In genomic region chr1:41239988-41240610, GRCh38 we compare ENCODE assay signal across 1 cellular context.
TF ChIP-seq lines count a peak whose summit lies in the region.

No MANE protein-coding gene starts in this region.

TF ChIP-seq in HepG2, 621 proteins besides CTCF, POLR2A, EP300 and RAD21 (continued from another document and continues in another):
- TF ChIP-seq ZSCAN5A (CRISPR knock-in tag; IDR thresholded peaks at IDR 0.05; ENCODE audit: borderline replicate concordance) (peak; percentile 45; the same call in 1 of the 2 replicates), KAT7 (CRISPR knock-in tag; IDR thresholded peaks at IDR 0.05; ENCODE audit: borderline replicate concordance) (peak; percentile 42; the same call in 1 of the 2 replicates), IKZF1 (IDR thresholded peaks at IDR 0.05) (no peak), ZNF576 (CRISPR knock-in tag; IDR thresholded peaks at IDR 0.05) (no peak), HIVEP1 (CRISPR knock-in tag; IDR thresholded peaks at IDR 0.05) (no peak), EED (CRISPR knock-in tag; IDR thresholded peaks at IDR 0.05) (no peak), PHF20 (CRISPR knock-in tag; IDR thresholded peaks at IDR 0.05) (no peak), NFIB (CRISPR knock-in tag; IDR thresholded peaks at IDR 0.05; ENCODE audit: borderline replicate concordance) (no peak), ZSCAN21 (CRISPR knock-in tag; IDR thresholded peaks at IDR 0.05; ENCODE audit: borderline replicate concordance) (peak; percentile 71; the same call in 1 of the 2 replicates), MIER3 (CRISPR knock-in tag; IDR thresholded peaks at IDR 0.05; ENCODE audit: borderline replicate concordance) (peak; percentile 66; the same call in 1 of the 2 replicates), HES4 (CRISPR knock-in tag; IDR thresholded peaks at IDR 0.05; ENCODE audit: borderline replicate concordance) (no peak), REL (CRISPR knock-in tag; conservative IDR thresholded peaks at IDR 0.05) (no peak), ZNF563 (CRISPR knock-in tag; IDR thresholded peaks at IDR 0.05) (no peak), EEA1 (CRISPR knock-in tag; IDR thresholded peaks at IDR 0.05; ENCODE audit: borderline replicate concordance) (no peak), MTA3 (CRISPR knock-in tag; IDR thresholded peaks at IDR 0.05) (no peak), ZNF124 (CRISPR knock-in tag; IDR thresholded peaks at IDR 0.05) (0 out of 2 replicates have a peak, but pooled peaks have one; percentile 45), E2F2 (CRISPR knock-in tag; IDR thresholded peaks at IDR 0.05; ENCODE audit: borderline replicate concordance) (no peak), ZBTB34 (CRISPR knock-in tag; IDR thresholded peaks at IDR 0.05) (no peak), RBAK (CRISPR knock-in tag; IDR thresholded peaks at IDR 0.05) (no peak), ELK4 (CRISPR knock-in tag; IDR thresholded peaks at IDR 0.05; ENCODE audit: borderline replicate concordance) (no peak), ZSCAN31 (CRISPR knock-in tag; IDR thresholded peaks at IDR 0.05; ENCODE audit: low read depth) (0 out of 2 replicates have a peak, but pooled peaks have one; percentile 48), ZNF276 (CRISPR knock-in tag; IDR thresholded peaks at IDR 0.05; ENCODE audit: low read depth) (no peak), MZF1 (CRISPR knock-in tag; IDR thresholded peaks at IDR 0.05; ENCODE audit: borderline replicate concordance) (no peak), ZNF280B (CRISPR knock-in tag; IDR thresholded peaks at IDR 0.05; ENCODE audit: borderline replicate concordance) (no peak), TAF1 (CRISPR knock-in tag; IDR thresholded peaks at IDR 0.05) (no peak), ZMAT3 (CRISPR knock-in tag; conservative IDR thresholded peaks at IDR 0.05) (no peak), ZNF792 (CRISPR knock-in tag; IDR thresholded peaks at IDR 0.05) (0 out of 2 replicates have a peak, but pooled peaks have one; percentile 36), E2F1 (CRISPR knock-in tag; IDR thresholded peaks at IDR 0.05) (no peak), FOXK2 (IDR thresholded peaks at IDR 0.05) (peak; percentile 59; the same call in 1 of the 2 replicates), CEBPZ (IDR thresholded peaks at IDR 0.05; ENCODE audit: low read length) (no peak), ZBTB1 (CRISPR knock-in tag; IDR thresholded peaks at IDR 0.05; ENCODE audit: borderline replicate concordance) (no peak), RORA (CRISPR knock-in tag; IDR thresholded peaks at IDR 0.05) (no peak), ZNF510 (CRISPR knock-in tag; IDR thresholded peaks at IDR 0.05; ENCODE audit: low read depth) (no peak), CBFB (CRISPR knock-in tag; IDR thresholded peaks at IDR 0.05) (0 out of 2 replicates have a peak, but pooled peaks have one; percentile 14), ZNF383 (CRISPR knock-in tag; IDR thresholded peaks at IDR 0.05; ENCODE audit: borderline replicate concordance) (no peak), MXI1 (IDR thresholded peaks at IDR 0.05; ENCODE audit: borderline replicate concordance, low read depth, low read length) (no peak; the same call in 2 of the 3 replicates), SNAI1 (CRISPR knock-in tag; IDR thresholded peaks at IDR 0.05; ENCODE audit: borderline replicate concordance) (no peak), ATF6 (CRISPR knock-in tag; conservative IDR thresholded peaks at IDR 0.05) (no peak), FOXJ3 (CRISPR knock-in tag; IDR thresholded peaks at IDR 0.05; ENCODE audit: borderline replicate concordance) (peak; percentile 95; the same call in 1 of the 2 replicates), FOXK1 (CRISPR knock-in tag; IDR thresholded peaks at IDR 0.05; ENCODE audit: borderline replicate concordance, low read depth) (peak; percentile 78; the same call in 1 of the 2 replicates), ZFAT (CRISPR knock-in tag; conservative IDR thresholded peaks at IDR 0.05) (no peak), ZBTB2 (CRISPR knock-in tag; IDR thresholded peaks at IDR 0.05; ENCODE audit: low read depth) (no peak), ZSCAN22 (CRISPR knock-in tag; IDR thresholded peaks at IDR 0.05) (no peak), TCF7L2 (IDR thresholded peaks at IDR 0.05; ENCODE audit: low read depth, low read length) (peak; percentile 85), ZNF451 (CRISPR knock-in tag; IDR thresholded peaks at IDR 0.05) (no peak), NFE2 (CRISPR knock-in tag; IDR thresholded peaks at IDR 0.05) (no peak), ZNF501 (CRISPR knock-in tag; IDR thresholded peaks at IDR 0.05) (no peak), KLF16 (CRISPR knock-in tag; IDR thresholded peaks at IDR 0.05) (peak in 1 of 2 experiments; percentile 50; a peak in 1 of 4 replicates), ISL2 (CRISPR knock-in tag; IDR thresholded peaks at IDR 0.05) (peak; percentile 98)
